Comparison of ENCODE assay signal across 28 cellular contexts in the genomic region with DNA sequence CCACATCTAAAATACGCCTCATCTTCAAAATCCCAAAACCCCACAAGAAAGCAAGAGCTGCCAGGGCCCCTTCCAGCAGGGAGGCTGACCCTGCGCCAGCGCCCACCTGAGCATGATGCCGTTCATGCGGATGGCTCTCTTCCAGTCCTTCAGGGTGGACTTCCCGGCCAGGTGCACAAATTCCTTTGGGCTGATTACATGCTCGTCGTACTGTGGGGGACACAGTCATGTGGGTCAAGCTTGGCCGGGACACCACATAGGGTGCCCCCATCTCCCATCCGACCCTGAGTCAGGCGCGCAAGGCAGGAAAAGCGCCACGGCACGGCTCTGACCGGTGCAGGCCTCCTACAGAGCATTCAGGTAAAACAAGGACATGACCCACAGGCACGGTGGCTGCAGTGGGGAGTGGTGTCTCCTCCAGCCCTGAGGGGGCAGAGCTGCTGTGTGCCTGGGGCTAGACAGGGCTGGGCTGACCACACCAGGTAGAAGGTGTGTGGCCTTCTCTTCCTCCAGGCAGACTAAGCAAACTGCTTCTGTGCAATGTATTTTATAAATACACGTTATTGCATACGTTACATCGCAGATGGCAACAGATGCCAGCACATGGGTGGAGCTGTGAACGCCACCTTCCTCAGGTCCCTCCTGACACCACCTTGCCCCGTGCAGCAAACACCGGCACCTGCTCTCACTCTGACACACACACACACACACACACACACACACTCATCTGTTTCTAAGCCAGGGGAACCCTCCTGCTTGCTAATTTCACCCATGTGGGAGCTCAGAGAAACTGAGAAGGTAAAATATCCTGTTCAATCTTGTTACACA. TPM values are rescaled to one million over a fixed set of nuclear protein-coding genes. Genes with fewer than 3 reads are reported as not detected.
"Had no signal": no experiment of that assay in that cellular context is flagged by ENCODE, and none has a peak within 500 bp of the region (broad histone marks: within the 10 kb centered on the region; RNA-seq: fewer than 3 reads in every experiment).

No MANE protein-coding gene starts in this region.

- H3K27ac Mint-ChIP-seq: activated B cell treated with CpG ODN at 0.5 μM for 24 hours; activated CD4-positive, alpha-beta T cell treated with anti-CD3 and anti-CD28 coated beads, Interleukin-2, amount 10 ng/mL, durations not matched to agents 24 days and 14 days; activated CD8-positive, alpha-beta memory T cell treated with anti-CD3 and anti-CD28 coated beads, Interleukin-2, amount 10 ng/mL, durations not matched to agents 7 days and 5 days; activated naive CD4-positive, alpha-beta T cell treated with anti-CD3 and anti-CD28 coated beads, Interleukin-2, amount 50 U/mL, for 24 hours; activated naive CD8-positive, alpha-beta T cell treated with anti-CD3 and anti-CD28 coated beads, Interleukin-2, amount 50 U/mL, for 24 hours; activated T-cell treated with anti-CD3 and anti-CD28 coated beads, Interleukin-2, amount 50 U/mL, for 24 hours; activated T-helper 1 cell treated with anti-CD3 and anti-CD28 coated beads, Interleukin-12 subunit alpha, Interleukin-12 subunit beta, Interleukin-2, Interleukin-4 antibody, amounts not matched to agents 30 ng/mL and 10 ng/mL and 1 ng/mL, durations not matched to agents 14 hours and 24 hours and 36 hours; T-cell had no signal

- DNase-seq: activated B cell treated with CpG ODN at 0.5 μM for 24 hours; activated CD4-positive, alpha-beta T cell treated with anti-CD3 and anti-CD28 coated beads for 1 hour; activated CD4-positive, alpha-beta T cell treated with anti-CD3 and anti-CD28 coated beads, Interleukin-2, amount 10 ng/mL, durations not matched to agents 24 days and 14 days; activated CD4-positive, alpha-beta T cell treated with anti-CD3 and anti-CD28 coated beads, Interleukin-2, amount 50 U/mL, for 48 hours; activated CD8-positive, alpha-beta memory T cell treated with anti-CD3 and anti-CD28 coated beads, Interleukin-2, amount 10 ng/mL, durations not matched to agents 7 days and 5 days; activated effector memory CD4-positive, alpha-beta T cell treated with Interleukin-2 at 50 U/mL for 16 hours; activated naive CD4-positive, alpha-beta T cell; activated naive CD8-positive, alpha-beta T cell treated with anti-CD3 and anti-CD28 coated beads, Interleukin-2, amount 50 U/mL, for 24 hours; activated T-cell treated with anti-CD3 and anti-CD28 coated beads, Interleukin-2, amount 50 U/mL, for 24 hours; amygdala; KG1; NCI-H1048; NCI-H146; NCI-H1930; NCI-H510A treated with DMSO at 0.1 percent for 48 hours; NCI-H69; PC-3; T-cell; T-helper 2 cell; T1000 had no signal

- H3K4me1 Mint-ChIP-seq: activated naive CD8-positive, alpha-beta T cell treated with anti-CD3 and anti-CD28 coated beads, Interleukin-2, amount 50 U/mL, for 24 hours; brain had no signal

- H3K4me3 ChIP-seq: SK-N-MC had no signal

- H3K9me3 Mint-ChIP-seq: activated B cell treated with CpG ODN at 0.5 μM for 24 hours; activated CD4-positive, alpha-beta T cell treated with anti-CD3 and anti-CD28 coated beads, Interleukin-2, amount 10 ng/mL, durations not matched to agents 24 days and 14 days; activated naive CD4-positive, alpha-beta T cell treated with anti-CD3 and anti-CD28 coated beads, Interleukin-2, amount 50 U/mL, for 24 hours; activated naive CD8-positive, alpha-beta T cell treated with anti-CD3 and anti-CD28 coated beads, Interleukin-2, amount 50 U/mL, for 24 hours; activated T-cell treated with anti-CD3 and anti-CD28 coated beads, Interleukin-2, amount 50 U/mL, for 24 hours; activated T-helper 1 cell treated with anti-CD3 and anti-CD28 coated beads, Interleukin-12 subunit alpha, Interleukin-12 subunit beta, Interleukin-2, Interleukin-4 antibody, amounts not matched to agents 30 ng/mL and 10 ng/mL and 1 ng/mL, durations not matched to agents 14 hours and 24 hours and 36 hours; brain; central memory CD8-positive, alpha-beta T cell; T-cell had no signal

- H3K27me3 Mint-ChIP-seq: activated B cell treated with CpG ODN at 0.5 μM for 24 hours; activated CD4-positive, alpha-beta T cell treated with anti-CD3 and anti-CD28 coated beads, Interleukin-2, amount 10 ng/mL, durations not matched to agents 24 days and 14 days; activated CD8-positive, alpha-beta memory T cell treated with anti-CD3 and anti-CD28 coated beads, Interleukin-2, amount 10 ng/mL, durations not matched to agents 7 days and 5 days; activated naive CD4-positive, alpha-beta T cell treated with anti-CD3 and anti-CD28 coated beads, Interleukin-2, amount 50 U/mL, for 24 hours; activated naive CD8-positive, alpha-beta T cell treated with anti-CD3 and anti-CD28 coated beads, Interleukin-2, amount 50 U/mL, for 24 hours; activated T-cell treated with anti-CD3 and anti-CD28 coated beads, Interleukin-2, amount 50 U/mL, for 24 hours; brain; central memory CD8-positive, alpha-beta T cell; T-cell had no signal

- H3K27ac ChIP-seq: SK-N-MC had no signal

- H3K4me3 Mint-ChIP-seq: activated B cell treated with CpG ODN at 0.5 μM for 24 hours; activated CD4-positive, alpha-beta T cell treated with anti-CD3 and anti-CD28 coated beads, Interleukin-2, amount 10 ng/mL, durations not matched to agents 24 days and 14 days; activated CD8-positive, alpha-beta memory T cell treated with anti-CD3 and anti-CD28 coated beads, Interleukin-2, amount 10 ng/mL, durations not matched to agents 7 days and 5 days; activated naive CD4-positive, alpha-beta T cell treated with anti-CD3 and anti-CD28 coated beads, Interleukin-2, amount 50 U/mL, for 24 hours; activated naive CD8-positive, alpha-beta T cell treated with anti-CD3 and anti-CD28 coated beads, Interleukin-2, amount 50 U/mL, for 24 hours; activated T-cell treated with anti-CD3 and anti-CD28 coated beads, Interleukin-2, amount 50 U/mL, for 24 hours; activated T-helper 1 cell treated with anti-CD3 and anti-CD28 coated beads, Interleukin-12 subunit alpha, Interleukin-12 subunit beta, Interleukin-2, Interleukin-4 antibody, amounts not matched to agents 30 ng/mL and 10 ng/mL and 1 ng/mL, durations not matched to agents 14 hours and 24 hours and 36 hours; brain; central memory CD8-positive, alpha-beta T cell; T-cell had no signal

RNA-seq across cellular contexts. Expression of gene FNDC11, which starts 43.9 kb away (rescaled TPM):
- total RNA-seq: M059J had no signal

RNA-seq across cellular contexts. Expression of gene SRMS, which starts 50.3 kb away (rescaled TPM):
- total RNA-seq: activated CD4-positive, alpha-beta T cell treated with anti-CD3 and anti-CD28 coated beads, Interleukin-2, amount 10 ng/mL, durations not matched to agents 24 days and 14 days; activated CD8-positive, alpha-beta memory T cell treated with anti-CD3 and anti-CD28 coated beads, Interleukin-2, amount 10 ng/mL, durations not matched to agents 7 days and 5 days; activated T-helper 1 cell treated with anti-CD3 and anti-CD28 coated beads, Interleukin-12 subunit alpha, Interleukin-12 subunit beta, Interleukin-2, Interleukin-4 antibody, amounts not matched to agents 30 ng/mL and 10 ng/mL and 1 ng/mL, durations not matched to agents 14 hours and 24 hours and 36 hours; LHCN-M2; M059J; Right ventricle myocardium inferior; T-cell had no signal
